ENCODE assay signal across 1 cellular context in the genomic region with DNA sequence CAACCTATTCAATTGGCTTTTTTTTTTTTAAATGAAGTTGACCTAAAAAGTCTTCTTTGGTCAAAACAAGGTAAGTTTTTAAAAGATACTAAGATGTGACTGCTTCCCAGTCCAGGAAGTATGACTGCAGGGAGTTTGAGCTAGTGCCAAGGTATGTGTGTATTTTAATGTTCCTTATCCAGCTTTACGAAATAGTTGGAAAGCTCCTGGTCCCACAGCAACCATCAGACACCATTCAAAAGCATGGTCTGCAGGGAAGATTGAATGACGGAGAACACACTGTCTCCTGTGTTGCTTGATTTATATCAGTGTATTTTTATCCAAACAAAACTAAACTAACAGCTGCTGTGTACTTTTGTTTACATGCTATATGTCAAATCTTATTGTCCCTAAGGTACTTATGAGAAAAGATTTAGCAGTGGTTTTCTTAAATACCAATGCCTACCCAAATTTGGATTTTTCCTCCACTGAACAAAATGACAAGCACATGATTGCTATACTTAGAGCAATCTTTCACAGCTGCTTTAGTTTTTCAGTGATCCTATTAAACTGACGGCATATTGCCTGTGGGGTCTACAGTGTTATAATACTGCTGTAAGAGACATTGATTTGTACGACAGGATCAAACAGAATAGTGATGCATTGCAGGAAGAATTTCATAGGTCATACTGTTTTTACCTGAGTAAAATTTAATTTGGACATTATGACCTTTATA.
TF ChIP-seq lines count a peak whose summit lies in the region.

No MANE protein-coding gene starts in this region.

TF ChIP-seq in SK-N-SH treated with all-trans-retinoic acid at 6 μM for 48 hours, 23 proteins besides CTCF, POLR2A, EP300 and RAD21 (continued from another document):
- TF ChIP-seq, protein P1, sequence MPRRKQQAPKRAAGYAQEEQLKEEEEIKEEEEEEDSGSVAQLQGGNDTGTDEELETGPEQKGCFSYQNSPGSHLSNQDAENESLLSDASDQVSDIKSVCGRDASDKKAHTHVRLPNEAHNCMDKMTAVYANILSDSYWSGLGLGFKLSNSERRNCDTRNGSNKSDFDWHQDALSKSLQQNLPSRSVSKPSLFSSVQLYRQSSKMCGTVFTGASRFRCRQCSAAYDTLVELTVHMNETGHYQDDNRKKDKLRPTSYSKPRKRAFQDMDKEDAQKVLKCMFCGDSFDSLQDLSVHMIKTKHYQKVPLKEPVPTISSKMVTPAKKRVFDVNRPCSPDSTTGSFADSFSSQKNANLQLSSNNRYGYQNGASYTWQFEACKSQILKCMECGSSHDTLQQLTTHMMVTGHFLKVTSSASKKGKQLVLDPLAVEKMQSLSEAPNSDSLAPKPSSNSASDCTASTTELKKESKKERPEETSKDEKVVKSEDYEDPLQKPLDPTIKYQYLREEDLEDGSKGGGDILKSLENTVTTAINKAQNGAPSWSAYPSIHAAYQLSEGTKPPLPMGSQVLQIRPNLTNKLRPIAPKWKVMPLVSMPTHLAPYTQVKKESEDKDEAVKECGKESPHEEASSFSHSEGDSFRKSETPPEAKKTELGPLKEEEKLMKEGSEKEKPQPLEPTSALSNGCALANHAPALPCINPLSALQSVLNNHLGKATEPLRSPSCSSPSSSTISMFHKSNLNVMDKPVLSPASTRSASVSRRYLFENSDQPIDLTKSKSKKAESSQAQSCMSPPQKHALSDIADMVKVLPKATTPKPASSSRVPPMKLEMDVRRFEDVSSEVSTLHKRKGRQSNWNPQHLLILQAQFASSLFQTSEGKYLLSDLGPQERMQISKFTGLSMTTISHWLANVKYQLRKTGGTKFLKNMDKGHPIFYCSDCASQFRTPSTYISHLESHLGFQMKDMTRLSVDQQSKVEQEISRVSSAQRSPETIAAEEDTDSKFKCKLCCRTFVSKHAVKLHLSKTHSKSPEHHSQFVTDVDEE (CRISPR knock-in tag; IDR thresholded peaks at IDR 0.05), result no peak
- TF ChIP-seq, protein P2, sequence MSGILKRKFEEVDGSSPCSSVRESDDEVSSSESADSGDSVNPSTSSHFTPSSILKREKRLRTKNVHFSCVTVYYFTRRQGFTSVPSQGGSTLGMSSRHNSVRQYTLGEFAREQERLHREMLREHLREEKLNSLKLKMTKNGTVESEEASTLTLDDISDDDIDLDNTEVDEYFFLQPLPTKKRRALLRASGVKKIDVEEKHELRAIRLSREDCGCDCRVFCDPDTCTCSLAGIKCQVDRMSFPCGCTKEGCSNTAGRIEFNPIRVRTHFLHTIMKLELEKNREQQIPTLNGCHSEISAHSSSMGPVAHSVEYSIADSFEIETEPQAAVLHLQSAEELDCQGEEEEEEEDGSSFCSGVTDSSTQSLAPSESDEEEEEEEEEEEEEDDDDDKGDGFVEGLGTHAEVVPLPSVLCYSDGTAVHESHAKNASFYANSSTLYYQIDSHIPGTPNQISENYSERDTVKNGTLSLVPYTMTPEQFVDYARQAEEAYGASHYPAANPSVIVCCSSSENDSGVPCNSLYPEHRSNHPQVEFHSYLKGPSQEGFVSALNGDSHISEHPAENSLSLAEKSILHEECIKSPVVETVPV (CRISPR knock-in tag; IDR thresholded peaks at IDR 0.05), result no peak
- TF ChIP-seq PATZ1 (CRISPR knock-in tag; IDR thresholded peaks at IDR 0.05; ENCODE audit: borderline replicate concordance) (no peak), PPARA (CRISPR knock-in tag; IDR thresholded peaks at IDR 0.05; ENCODE audit: borderline replicate concordance) (no peak)
